ENCODE assay signal across 10 cellular contexts in genomic region chr5:126384985-126385384, GRCh38. TPM values are rescaled to one million over a fixed set of nuclear protein-coding genes. Genes with fewer than 3 reads are reported as not detected.
DNase-seq lines count a peak whose midpoint lies in the region; ATAC-seq and TF ChIP-seq lines count a peak whose summit lies in the region.
"Had no signal": no experiment of that assay in that cellular context is flagged by ENCODE, and none has a peak within 500 bp of the region (broad histone marks: within the 10 kb centered on the region; RNA-seq: fewer than 3 reads in every experiment).

No MANE protein-coding gene starts in this region.

- DNase-seq in ascending aorta (ENCODE audit: low spot score in 2 of 2) (no peak), heart left ventricle (no peak), stomach (no peak), NCI-H510A (lab: John Stamatoyannopoulos, UW) (no peak), LoVo (ENCODE audit: low spot score) (no peak), iPS-NIHi7 (ENCODE audit: extremely low spot score) (no peak)

- POLR2A ChIA-PET in HEK293 (lab: Yijun Ruan, JAX), result no interaction called here

- TF ChIP-seq EP300 in stomach (IDR thresholded peaks at IDR 0.05), result no peak

- H3K36me3 ChIP-seq in HEK293 (ENCODE audit: control insufficient read depth in 2 of 2, insufficient read depth in 1 of 2, low read length in 2 of 2) (no peaks in the 10 kb centered on the region), ascending aorta (no peaks in the 10 kb centered on the region), heart left ventricle (no peaks in the 10 kb centered on the region), stomach (no peaks in the 10 kb centered on the region)

- WGBS in heart left ventricle, 4 donors, result 60 to 70% (median 61%) methylated on average over 3 of the region's 3 CpGs
- 60 to 68% (median 63%) methylated on average over 3 of the region's 3 CpGs for WGBS in stomach, 5 donors

- peaks cover 7% of the 10 kb centered on the region for H3K4me1 ChIP-seq in HEK293 (ENCODE audit: control insufficient read depth, insufficient read depth, low read length)
- peaks cover 26 to 41% of the 10 kb centered on the region in 2 donors for H3K4me1 ChIP-seq in ascending aorta
- peaks cover 0 to 23% (median 7%) of the 10 kb centered on the region in 12 donors for H3K4me1 ChIP-seq in heart left ventricle
- peaks cover 7 to 36% (median 14%) of the 10 kb centered on the region in 4 donors for H3K4me1 ChIP-seq in stomach

- TF ChIP-seq CTCF in HEK293 (tag by site-specific recombination; IDR thresholded peaks at IDR 0.05), result no peak
- no peak for TF ChIP-seq CTCF in ascending aorta (IDR thresholded peaks at IDR 0.05)
- TF ChIP-seq CTCF in heart left ventricle (IDR thresholded peaks at IDR 0.05), result no peak
- TF ChIP-seq CTCF in stomach (IDR thresholded peaks at IDR 0.05), result no peak

- H3K4me3 ChIP-seq in HEK293 (ENCODE audit: low read depth, low read length) (no peak overlapping the region), ascending aorta (no peak overlapping the region), heart left ventricle (no peak overlapping the region), stomach (no peak overlapping the region)
- H3K4me3 ChIP-seq: K562 had no signal

- intact Hi-C loops in ascending aorta (cut with DNase I) (loop anchor here (2.0 kb wide), 3 partner anchors 30 to 38 kb away; partner anchors contain the start of gene GRAMD2B), heart left ventricle (cut with DNase I) (loop anchor here in 1 of 10 donors (5.0 kb wide), 1 partner anchor 37 kb away; the partner anchor contains the start of gene GRAMD2B), stomach (cut with DNase I; ENCODE audit: low total_unique reads) (no loop called here)

- no peak for TF ChIP-seq POLR2A in heart left ventricle (IDR thresholded peaks at IDR 0.05)
- TF ChIP-seq POLR2A in stomach (IDR thresholded peaks at IDR 0.05), result no peak

- H3K27me3 ChIP-seq in ascending aorta (no peaks in the 10 kb centered on the region), heart left ventricle (no peaks in the 10 kb centered on the region), stomach (no peaks in the 10 kb centered on the region)

- ATAC-seq in heart left ventricle (peak in 3 of 4 donors; percentile 58 to 81 (median 74)), GM19328 (IDR thresholded peaks at IDR 0.05; ENCODE audit: unreplicated experiment) (no peak)
- ATAC-seq: activated CD4-positive, CD25-positive, alpha-beta regulatory T cell treated with anti-CD3 and anti-CD28 coated beads, Interleukin-2, amount 50 U/mL, for 24 hours; K562 had no signal

- CTCF ChIA-PET in HEK293 (lab: Yijun Ruan, JAX), result no interaction called here

- no peaks in the 10 kb centered on the region for H3K9me3 ChIP-seq in HEK293 (ENCODE audit: control insufficient read depth, insufficient read depth, low read depth, low read length)
- H3K9me3 ChIP-seq in ascending aorta, result peaks cover 0 to 11% of the 10 kb centered on the region in 2 donors
- peaks cover 0 to 24% (median 4%) of the 10 kb centered on the region in 12 donors for H3K9me3 ChIP-seq in heart left ventricle
- H3K9me3 ChIP-seq in stomach, result peaks cover 0 to 11% (median 3%) of the 10 kb centered on the region in 4 donors

- H3K27ac ChIP-seq in HEK293 (ENCODE audit: extremely low read depth, low read depth, low read length) (no peak overlapping the region), ascending aorta (peak overlapping the region; percentile 86 to 90), heart left ventricle (peak overlapping the region in 10 of 12 donors; percentile 2 to 77 (median 28)), stomach (peak overlapping the region in 4 of 5 donors; percentile 49 to 76 (median 57))

TF ChIP-seq in HEK293, 187 proteins besides CTCF, POLR2A, EP300 and RAD21:
- TF ChIP-seq ZIC2 (tag by site-specific recombination; IDR thresholded peaks at IDR 0.05), result peak; percentile 70
- no peak for TF ChIP-seq ZNF223 (tag by site-specific recombination; IDR thresholded peaks at IDR 0.05)
TF ChIP-seq in HEK293: peak in this region for 1.

RNA-seq across cellular contexts. Expression of gene GRAMD2B, which starts 38.2 kb away (rescaled TPM):
- total RNA-seq in ascending aorta, result 55.6 TPM
- 10 to 100 TPM; 28.2 to 50.4 (median 37.0) TPM for total RNA-seq in heart left ventricle
- polyA plus RNA-seq in heart left ventricle, result 10 to 100 TPM in 1 of 2 donors, 1 to 10 TPM in 1; 7.4 to 19.8 TPM
- total RNA-seq in stomach, result 10 to 100 TPM; 18.8 to 69.6 (median 47.5) TPM
- 10 to 100 TPM in 1 of 3 donors, 1 to 10 TPM in 2; 5.7 to 12.8 (median 6.5) TPM for polyA plus RNA-seq in stomach
